Comparison of ENCODE assay signal across 8 cellular contexts in genomic region chr5:55344392-55344992, GRCh38. TPM values are rescaled to one million over a fixed set of nuclear protein-coding genes. Genes with fewer than 3 reads are reported as not detected.
DNase-seq lines count a peak whose midpoint lies in the region; ATAC-seq and TF ChIP-seq lines count a peak whose summit lies in the region.

No MANE protein-coding gene starts in this region.

- H3K4me3 ChIP-seq in NB4 (ENCODE audit: low read depth, low read length), result no peak overlapping the region
- H3K4me3 ChIP-seq in dorsolateral prefrontal cortex, result peak overlapping the region in 1 of 59 donors; percentile 3
- H3K4me3 ChIP-seq in mesendoderm (ENCODE audit: low read length), result no peak overlapping the region

- H3K27ac ChIP-seq in dorsolateral prefrontal cortex (peak overlapping the region in 33 of 59 donors; percentile 2 to 75 (median 36)), mesendoderm (ENCODE audit: low read depth, low read length) (no peak overlapping the region)

- no peaks in the 10 kb centered on the region for H3K27me3 ChIP-seq in dorsolateral prefrontal cortex
- H3K27me3 ChIP-seq in mesendoderm (ENCODE audit: insufficient read depth, low read length, poor library complexity), result no peaks in the 10 kb centered on the region

- H3K18ac ChIP-seq in mesendoderm (ENCODE audit: low read length), result no peak overlapping the region

- TF ChIP-seq POLR2A in NB4 (IDR thresholded peaks at IDR 0.05; ENCODE audit: extremely low read depth, insufficient read length), result no peak

- H2BK5ac ChIP-seq in mesendoderm (ENCODE audit: low read length), result no peak overlapping the region

- H4K8ac ChIP-seq in mesendoderm (ENCODE audit: low read depth, low read length), result no peak overlapping the region

- intact Hi-C loops in dorsolateral prefrontal cortex (cut with DNase I), result loop anchor here in 1 of 2 donors (5.0 to 10.0 kb wide), 4 partner anchors 60 to 570 kb away; partner anchors contain the start of gene PLPP1

- H3K79me1 ChIP-seq in mesendoderm (ENCODE audit: low read length), result peaks cover 2% of the 10 kb centered on the region

- H3K9ac ChIP-seq in mesendoderm (ENCODE audit: low read length), result no peak overlapping the region

- no peak overlapping the region for H3K4ac ChIP-seq in mesendoderm (ENCODE audit: low read depth, low read length)

- H3K4me2 ChIP-seq in mesendoderm (ENCODE audit: low read length), result no peak overlapping the region

- no peak overlapping the region for H2AK5ac ChIP-seq in mesendoderm (ENCODE audit: low read length)

- no peaks in the 10 kb centered on the region for H3K36me3 ChIP-seq in mesendoderm (ENCODE audit: control insufficient read depth, insufficient read depth, low read length)

- H3K56ac ChIP-seq in mesendoderm (ENCODE audit: low read length), result no peak overlapping the region

- TF ChIP-seq CTCF in NB4 (IDR thresholded peaks at IDR 0.05; ENCODE audit: low read depth, low read length), result peak; percentile 63
- TF ChIP-seq CTCF in dorsolateral prefrontal cortex (IDR thresholded peaks at IDR 0.05 in 54 of 56, conservative IDR thresholded peaks at IDR 0.05 in 2 of 56; ENCODE audit: low read depth in 1 of 56, partially characterized antibody in 56 of 56), result peak; percentile 79 to 98 (median 91)

- H4K5ac ChIP-seq in mesendoderm (ENCODE audit: low read length), result no peak overlapping the region

- DNase-seq in NCI-H1417 (lab: John Stamatoyannopoulos, UW) (peak; percentile 1 to 65 (median 60)), NCI-H1417 treated with DMSO at 0.1 percent for 48 hours (lab: John Stamatoyannopoulos, UW) (no peak), NB4 (ENCODE audit: low read depth) (peak; percentile 58), dorsolateral prefrontal cortex (peak in 9 of 10 donors; percentile 47 to 90 (median 56)), mesendoderm (peak; percentile 65)
- peak; percentile 52 to 64 for DNase-seq in activated CD4-positive, alpha-beta T cell treated with anti-CD3 and anti-CD28 coated beads, Interleukin-2, amount 50 U/mL, for 4 hours
- peak; percentile 32 to 44 for DNase-seq in stimulated activated CD8-positive, alpha-beta memory T cell treated with anti-CD3 and anti-CD28 coated beads, Interleukin-4, amount 100 ng/mL, for 4 hours (ENCODE audit: low read depth in 2 of 2, low spot score in 1 of 2)

- no peak overlapping the region for H3K23ac ChIP-seq in mesendoderm (ENCODE audit: low read length)

- WGBS in mesendoderm (ENCODE audit: extremely low coverage, insufficient coverage, low lambda C conversion rate), result 100% methylated on average over 1 of the region's 2 CpGs

- ATAC-seq in GM21619 (IDR thresholded peaks at IDR 0.05; ENCODE audit: unreplicated experiment), result no peak

- no peak overlapping the region for H2BK120ac ChIP-seq in mesendoderm (ENCODE audit: low read depth, low read length)

- no peaks in the 10 kb centered on the region for H3K4me1 ChIP-seq in mesendoderm (ENCODE audit: control insufficient read depth, low read depth, low read length)

- H2BK15ac ChIP-seq in mesendoderm (replicated peaks; ENCODE audit: low read depth), result no peak overlapping the region

- H3K79me2 ChIP-seq in mesendoderm (ENCODE audit: control insufficient read depth, insufficient read depth, low read length), result no peaks in the 10 kb centered on the region

RNA-seq across cellular contexts. Expression of gene MTREX, which starts 36.7 kb away (rescaled TPM):
- total RNA-seq in dorsolateral prefrontal cortex, result 10 to 100 TPM; 52.1 to 86.7 (median 69.4) TPM
- polyA plus RNA-seq in mesendoderm (2013, experiment 1 of 2), result 77.7 TPM
- polyA plus RNA-seq in mesendoderm (2013, experiment 2 of 2), result 75.0 TPM

RNA-seq across cellular contexts. Expression of gene DHX29, which starts 37.0 kb away (rescaled TPM):
- total RNA-seq in dorsolateral prefrontal cortex, result 10 to 100 TPM; 16.1 to 29.4 (median 22.6) TPM
- polyA plus RNA-seq in mesendoderm (2013, experiment 1 of 2), result 29.2 TPM
- polyA plus RNA-seq in mesendoderm (2013, experiment 2 of 2), result 29.4 TPM
